ENCODE assay signal across 11 cellular contexts in genomic region chr10:124492266-124492665, GRCh38. TPM values are rescaled to one million over a fixed set of nuclear protein-coding genes. Genes with fewer than 3 reads are reported as not detected.
"Had no signal": no experiment of that assay in that cellular context is flagged by ENCODE, and none has a peak within 500 bp of the region (broad histone marks: within the 10 kb centered on the region; RNA-seq: fewer than 3 reads in every experiment).

No MANE protein-coding gene starts in this region.

- H3K9me3 ChIP-seq: HAP-1 had no signal

- H3K4me3 ChIP-seq: GM23248, HAP-1 had no signal

- H3K36me3 ChIP-seq: HAP-1 had no signal

- FAIRE-seq: HepG2 had no signal

- H3K9ac ChIP-seq: GM23248, KMS-11 had no signal

- H3K4me1 ChIP-seq: HAP-1 had no signal

- H3K27ac ChIP-seq: GM23248, HL-60, KMS-11 had no signal

- DNase-seq: GM23248, GOT3, H7, HFFc6, KBM-7 had no signal

RNA-seq across cellular contexts. Expression of gene NKX1-2, which starts 42.4 kb away (rescaled TPM):
- total RNA-seq: GM23248, H4, HepG2, HFFc6 had no signal
- polyA plus RNA-seq: GM23248, HepG2, IgD-negative memory B cell had no signal
